Comparison of ENCODE assay signal across 9 cellular contexts in the genomic region with DNA sequence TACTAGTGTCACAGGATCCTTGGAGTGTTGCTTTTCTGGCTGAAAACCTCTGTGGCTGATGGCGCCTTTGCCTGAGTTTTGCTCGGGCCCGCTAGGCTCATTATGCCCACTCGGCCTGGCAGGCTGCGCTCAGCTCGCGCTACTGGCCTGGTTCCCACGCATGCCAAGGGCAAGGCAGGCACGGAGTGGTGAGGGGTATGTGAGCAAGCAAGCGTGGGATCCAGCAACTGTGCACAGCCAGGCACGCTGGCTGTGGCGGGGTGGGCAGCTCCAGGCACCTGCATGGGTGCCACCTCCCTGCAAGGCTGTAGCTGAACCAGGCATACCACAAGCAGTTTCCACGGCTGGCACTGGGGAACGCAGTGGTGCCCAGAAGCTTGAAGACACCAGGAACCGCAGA.
"Had no signal": no experiment of that assay in that cellular context is flagged by ENCODE, and none has a peak within 500 bp of the region (broad histone marks: within the 10 kb centered on the region; RNA-seq: fewer than 3 reads in every experiment).

No MANE protein-coding gene starts in this region.

- H3K4me3 Mint-ChIP-seq: HFFc6, IgD-negative memory B cell had no signal

- H2AFZ ChIP-seq: GM23248 had no signal

- DNase-seq: GM23248, GOT3, H7, HFFc6 had no signal

- H3K9ac ChIP-seq: GM23248 had no signal

- H3K27ac Mint-ChIP-seq: HFFc6, IgD-negative memory B cell had no signal

- H3K36me3 ChIP-seq: HAP-1 had no signal

- H3K27ac ChIP-seq: GM23248, HL-60 had no signal

- H3K9me3 ChIP-seq: HAP-1 had no signal

- H3K4me3 ChIP-seq: GM23248, HAP-1 had no signal

- H3K9me3 Mint-ChIP-seq: IgD-negative memory B cell had no signal

- ATAC-seq: HCT116, HepG2 had no signal
